In the genomic region with DNA sequence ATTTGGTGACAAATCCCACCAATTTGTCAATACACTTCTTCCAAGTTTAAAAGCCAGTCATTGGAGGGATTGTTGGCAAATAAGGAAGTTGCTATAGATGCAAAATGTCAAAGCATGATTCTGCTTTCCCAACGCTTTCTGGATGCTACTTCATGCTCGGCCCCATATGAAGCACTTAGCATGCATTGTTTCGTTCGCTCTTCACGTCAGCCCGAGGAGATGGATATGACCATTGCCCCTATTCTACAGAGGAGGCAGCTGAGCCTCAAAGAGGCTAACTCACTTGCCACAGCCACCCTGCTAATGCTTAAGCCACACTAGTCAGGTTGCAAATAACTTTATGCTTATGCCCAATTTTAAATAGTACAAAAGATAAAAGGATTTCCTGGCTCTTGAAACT, we compare ENCODE assay signal across 16 cellular contexts. TPM values are rescaled to one million over a fixed set of nuclear protein-coding genes. Genes with fewer than 3 reads are reported as not detected.
A peak's percentile ranks its signal among the peaks of the same experiment; 100 is the strongest.
DNase-seq lines count a peak whose midpoint lies in the region; ATAC-seq and TF ChIP-seq lines count a peak whose summit lies in the region.
"Had no signal": no experiment of that assay in that cellular context is flagged by ENCODE, and none has a peak within 500 bp of the region (broad histone marks: within the 10 kb centered on the region; RNA-seq: fewer than 3 reads in every experiment).

No MANE protein-coding gene starts in this region.

- ATAC-seq in HG02852 (IDR thresholded peaks at IDR 0.05; ENCODE audit: unreplicated experiment), result no peak
- ATAC-seq: A549 had no signal

- H3K27me3 Mint-ChIP-seq in activated naive CD8-positive, alpha-beta T cell, result no peaks in the 10 kb centered on the region
- no peaks in the 10 kb centered on the region for H3K27me3 Mint-ChIP-seq in activated naive CD8-positive, alpha-beta T cell treated with anti-CD3 and anti-CD28 coated beads for 36 hours
- H3K27me3 Mint-ChIP-seq in Caco-2 (ENCODE audit: insufficient read depth, unreplicated experiment), result no peaks in the 10 kb centered on the region
- peaks cover 9 to 23% (median 11%) of the 10 kb centered on the region in 3 donors for H3K27me3 Mint-ChIP-seq in immature natural killer cell (ENCODE audit: low read depth in 3 of 3)
- peaks cover 2% of the 10 kb centered on the region for H3K27me3 Mint-ChIP-seq in progenitor cell of endocrine pancreas

- no TSS peak for BruUV-seq in Caco-2 (replicated peaks; lab: Mats Ljungman, UMichigan)

- DNase-seq in activated naive CD8-positive, alpha-beta T cell treated with anti-CD3 and anti-CD28 coated beads for 36 hours, result no peak
- DNase-seq in Caco-2 (no peak), immature natural killer cell (no peak), progenitor cell of endocrine pancreas (ENCODE audit: low spot score, unreplicated experiment) (no peak), NCI-H2107 treated with DMSO at 0.1 percent for 48 hours (lab: John Stamatoyannopoulos, UW; ENCODE audit: unreplicated experiment) (no peak), tibial artery (no peak)
- DNase-seq: DMS 273 treated with DMSO at 0.1 percent for 48 hours, NCI-H1092 treated with DMSO at 0.1 percent for 48 hours, NCI-H146, NCI-H2081, NCI-H446 treated with DMSO at 0.1 percent for 48 hours, Peyer's patch had no signal

- peak overlapping the region; percentile 73 for H3K27ac Mint-ChIP-seq in activated naive CD8-positive, alpha-beta T cell
- H3K27ac Mint-ChIP-seq in activated naive CD8-positive, alpha-beta T cell treated with anti-CD3 and anti-CD28 coated beads for 36 hours, result no peak overlapping the region
- H3K27ac Mint-ChIP-seq in Caco-2 (ENCODE audit: unreplicated experiment) (peak overlapping the region; percentile 82), immature natural killer cell (peak overlapping the region in 5 of 6 donors; percentile 3 to 99 (median 46)), progenitor cell of endocrine pancreas (peak overlapping the region; percentile 57)

- no peaks in the 10 kb centered on the region for H3K9me3 Mint-ChIP-seq in activated naive CD8-positive, alpha-beta T cell (ENCODE audit: low read depth)
- H3K9me3 Mint-ChIP-seq in activated naive CD8-positive, alpha-beta T cell treated with anti-CD3 and anti-CD28 coated beads for 36 hours, result no peaks in the 10 kb centered on the region
- H3K9me3 Mint-ChIP-seq in Caco-2 (ENCODE audit: unreplicated experiment) (no peaks in the 10 kb centered on the region), immature natural killer cell (no peaks in the 10 kb centered on the region), progenitor cell of endocrine pancreas (ENCODE audit: low read depth) (no peaks in the 10 kb centered on the region)

- no peaks in the 10 kb centered on the region for H3K36me3 ChIP-seq in Caco-2 (ENCODE audit: control insufficient read depth, insufficient read depth, low read length)
- no peaks in the 10 kb centered on the region for H3K36me3 ChIP-seq in tibial artery
- H3K36me3 ChIP-seq: Peyer's patch had no signal

- peaks cover 3% of the 10 kb centered on the region for H3K36me3 Mint-ChIP-seq in activated naive CD8-positive, alpha-beta T cell
- H3K36me3 Mint-ChIP-seq in activated naive CD8-positive, alpha-beta T cell treated with anti-CD3 and anti-CD28 coated beads for 36 hours, result peaks cover 6% of the 10 kb centered on the region
- H3K36me3 Mint-ChIP-seq in Caco-2 (ENCODE audit: insufficient read depth, unreplicated experiment), result peaks cover 16% of the 10 kb centered on the region
- H3K36me3 Mint-ChIP-seq in immature natural killer cell, result no peaks in the 10 kb centered on the region
- no peaks in the 10 kb centered on the region for H3K36me3 Mint-ChIP-seq in progenitor cell of endocrine pancreas (ENCODE audit: insufficient read depth)

- intact Hi-C loops in Caco-2 (cut with micrococcal nuclease; ENCODE audit: unreplicated experiment), result no loop called here
- intact Hi-C loops in tibial artery (cut with DNase I; ENCODE audit: low total_unique reads), result loop anchor here (5.0 to 10.0 kb wide), 3 partner anchors 75 to 293 kb away; partner anchors contain the start of genes CST9 and NAPB

- CTCF ChIA-PET in Caco-2 (lab: Charles Lee), result no interaction called here

- H3K9me3 ChIP-seq in Caco-2 (no peaks in the 10 kb centered on the region), tibial artery (no peaks in the 10 kb centered on the region)
- H3K9me3 ChIP-seq: A549, Peyer's patch had no signal

- H3K4me1 ChIP-seq in Caco-2 (peaks cover 17% of the 10 kb centered on the region), tibial artery (peaks cover 0 to 21% (median 20%) of the 10 kb centered on the region in 4 donors)

- peaks cover 25% of the 10 kb centered on the region for H3K4me1 Mint-ChIP-seq in activated naive CD8-positive, alpha-beta T cell (ENCODE audit: low read depth)
- H3K4me1 Mint-ChIP-seq in activated naive CD8-positive, alpha-beta T cell treated with anti-CD3 and anti-CD28 coated beads for 36 hours, result peaks cover 19% of the 10 kb centered on the region
- H3K4me1 Mint-ChIP-seq in Caco-2 (ENCODE audit: low read depth, unreplicated experiment), result peaks cover 16% of the 10 kb centered on the region
- peaks cover 25 to 31% of the 10 kb centered on the region in 2 donors for H3K4me1 Mint-ChIP-seq in immature natural killer cell
- H3K4me1 Mint-ChIP-seq in progenitor cell of endocrine pancreas (ENCODE audit: low read depth), result peaks cover 25% of the 10 kb centered on the region

- H3K27me3 ChIP-seq in Caco-2 (replicated peaks; ENCODE audit: control insufficient read depth, insufficient read depth, low read length) (no peaks in the 10 kb centered on the region), tibial artery (no peaks in the 10 kb centered on the region)
- H3K27me3 ChIP-seq: BLaER1, Peyer's patch had no signal

- H3K27ac ChIP-seq in tibial artery, result no peak overlapping the region
- H3K27ac ChIP-seq: A549, BLaER1, Peyer's patch had no signal

- no peak overlapping the region for H3K4me3 Mint-ChIP-seq in activated naive CD8-positive, alpha-beta T cell
- no peak overlapping the region for H3K4me3 Mint-ChIP-seq in activated naive CD8-positive, alpha-beta T cell treated with anti-CD3 and anti-CD28 coated beads for 36 hours
- H3K4me3 Mint-ChIP-seq in Caco-2 (ENCODE audit: unreplicated experiment) (no peak overlapping the region), immature natural killer cell (peak overlapping the region in 1 of 5 donors; percentile 18), progenitor cell of endocrine pancreas (ENCODE audit: low read depth) (no peak overlapping the region)

- POLR2A ChIA-PET in Caco-2 (lab: Charles Lee), result no interaction called here

- H3K4me3 ChIP-seq in Caco-2 (ENCODE audit: low read depth, low read length) (no peak overlapping the region), tibial artery (no peak overlapping the region)
- H3K4me3 ChIP-seq: A549, BLaER1, Peyer's patch had no signal

- TF ChIP-seq CTCF in Caco-2 (IDR thresholded peaks at IDR 0.05; ENCODE audit: insufficient read depth in 1 of 2, low read depth in 1 of 2, low read length in 1 of 2, severe bottlenecking in 1 of 2, unreplicated experiment in 1 of 2) (no peak), progenitor cell of endocrine pancreas (IDR thresholded peaks at IDR 0.05; ENCODE audit: unreplicated experiment) (no peak), tibial artery (IDR thresholded peaks at IDR 0.05) (no peak)

RNA-seq across cellular contexts. Expression of gene NXT1, which starts 2.8 kb away (rescaled TPM):
- 10 to 100 TPM; 53.5 to 55.9 TPM for total RNA-seq in activated naive CD8-positive, alpha-beta T cell treated with anti-CD3 and anti-CD28 coated beads for 36 hours
- total RNA-seq in Caco-2 (2022) (33.6 and 34.1 TPM in 2 replicates), progenitor cell of endocrine pancreas (19.2 and 21.2 TPM in 2 replicates)
- polyA plus RNA-seq in immature natural killer cell, result 100 to 1,000 TPM in 1 of 3 donors, 10 to 100 TPM in 2; 60.3 to 129 (median 94.2) TPM

RNA-seq across cellular contexts. Expression of gene GZF1, which starts 14.2 kb away (rescaled TPM):
- total RNA-seq in activated naive CD8-positive, alpha-beta T cell treated with anti-CD3 and anti-CD28 coated beads for 36 hours, result 10 to 100 TPM; 11.5 to 12.1 TPM
- total RNA-seq in Caco-2 (2022) (18.4 and 20.6 TPM in 2 replicates), progenitor cell of endocrine pancreas (14.3 and 17.8 TPM in 2 replicates)
- 1 to 10 TPM; 3.5 to 7.0 (median 5.5) TPM for polyA plus RNA-seq in immature natural killer cell
